10 cellular contexts compared by ENCODE assay signal in the genomic region with DNA sequence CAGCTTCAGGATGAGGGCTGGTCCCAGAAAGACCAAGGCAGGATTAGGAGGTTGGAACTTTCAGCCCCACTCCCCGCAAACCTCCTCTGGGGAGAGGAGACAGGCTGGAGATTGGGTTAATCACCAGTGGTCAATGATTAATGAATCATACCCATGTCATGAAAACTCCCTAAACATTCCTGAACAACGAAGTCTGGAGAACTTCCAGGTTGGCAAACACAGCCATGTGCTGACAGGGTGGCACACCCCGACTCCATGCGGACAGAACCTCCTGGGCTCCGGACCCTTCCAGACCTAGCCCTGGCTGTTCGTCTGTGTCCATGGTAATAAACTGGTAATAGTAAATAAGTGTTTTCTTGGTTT.
DNase-seq lines count a peak whose midpoint lies in the region; ATAC-seq and TF ChIP-seq lines count a peak whose summit lies in the region.
"Had no signal": no experiment of that assay in that cellular context is flagged by ENCODE, and none has a peak within 500 bp of the region (broad histone marks: within the 10 kb centered on the region; RNA-seq: fewer than 3 reads in every experiment).

No MANE protein-coding gene starts in this region.

- ATAC-seq in lower lobe of right lung, result peak; percentile 84
- no peak for ATAC-seq in GM19463 (IDR thresholded peaks at IDR 0.05; ENCODE audit: unreplicated experiment)
- ATAC-seq: naive thymus-derived CD4-positive, alpha-beta T cell had no signal

- no peak for TF ChIP-seq EP300 in Ishikawa (IDR thresholded peaks at IDR 0.05; ENCODE audit: borderline replicate concordance)

- no peak for TF ChIP-seq RAD21 in Ishikawa (IDR thresholded peaks at IDR 0.05; ENCODE audit: low read depth)

- no peak for TF ChIP-seq CTCF in lower lobe of right lung (IDR thresholded peaks at IDR 0.05)

- H3K4me1 ChIP-seq in lower lobe of right lung, result peaks cover 17% of the 10 kb centered on the region

- no peaks in the 10 kb centered on the region for H3K9me3 ChIP-seq in lower lobe of right lung

- H3K4me3 ChIP-seq in lower lobe of right lung, result no peak overlapping the region

- peak; percentile 95 for DNase-seq in A172 (ENCODE audit: low spot score)
- peak; percentile 56 for DNase-seq in dedifferentiated amniotic fluid mesenchymal stem cell (ENCODE audit: extremely low spot score)
- peak; percentile 72 for DNase-seq in lower lobe of right lung
- no peak for DNase-seq in OCI-M2 (lab: John Stamatoyannopoulos, UW; ENCODE audit: unreplicated experiment)
- DNase-seq in activated gamma-delta T cell treated with Interleukin-2 at 50 U/mL for 16 hours, result no peak
- DNase-seq in DMS79 (lab: John Stamatoyannopoulos, UW), result no peak
- DNase-seq: 8988T; naive thymus-derived CD4-positive, alpha-beta T cell had no signal

- H3K36me3 ChIP-seq in lower lobe of right lung, result no peaks in the 10 kb centered on the region

- intact Hi-C loops in lower lobe of right lung (cut with DNase I), result no loop called here

- peak overlapping the region; percentile 75 for H3K27ac ChIP-seq in lower lobe of right lung

- H3K27me3 ChIP-seq in lower lobe of right lung (ENCODE audit: low read depth), result peaks cover 12% of the 10 kb centered on the region

TF ChIP-seq in Ishikawa, 13 proteins besides CTCF, POLR2A, EP300 and RAD21:
- 0 out of 2 replicates have a peak, but pooled peaks have one; percentile 10 for TF ChIP-seq TCF12 (IDR thresholded peaks at IDR 0.05; ENCODE audit: low read depth)
- TF ChIP-seq YY1 (IDR thresholded peaks at IDR 0.05; ENCODE audit: low read depth), result no peak
- TF ChIP-seq NFIC (IDR thresholded peaks at IDR 0.05), result peak; percentile 73
- no peak for TF ChIP-seq CEBPB (IDR thresholded peaks at IDR 0.05)
- TF ChIP-seq, protein P1, sequence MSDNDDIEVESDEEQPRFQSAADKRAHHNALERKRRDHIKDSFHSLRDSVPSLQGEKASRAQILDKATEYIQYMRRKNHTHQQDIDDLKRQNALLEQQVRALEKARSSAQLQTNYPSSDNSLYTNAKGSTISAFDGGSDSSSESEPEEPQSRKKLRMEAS (IDR thresholded peaks at IDR 0.05), result peak; percentile 78
- TF ChIP-seq TEAD4 (IDR thresholded peaks at IDR 0.05), result 0 out of 2 replicates have a peak, but pooled peaks have one; percentile 52
TF ChIP-seq in Ishikawa: peak in this region for 4.

Comparison
In these comparisons a context has a peak if more than half of its experiments do, and no peak if none do; other contexts are left out.
1. DNase-seq: peak in A172 (single experiment), dedifferentiated amniotic fluid mesenchymal stem cell (single experiment) and lower lobe of right lung (single experiment); none in OCI-M2 (single experiment), activated gamma-delta T cell treated with Interleukin-2 at 50 U/mL for 16 hours (single experiment) and DMS79 (single experiment).